Comparison of ENCODE assay signal across 20 cellular contexts in the genomic region with DNA sequence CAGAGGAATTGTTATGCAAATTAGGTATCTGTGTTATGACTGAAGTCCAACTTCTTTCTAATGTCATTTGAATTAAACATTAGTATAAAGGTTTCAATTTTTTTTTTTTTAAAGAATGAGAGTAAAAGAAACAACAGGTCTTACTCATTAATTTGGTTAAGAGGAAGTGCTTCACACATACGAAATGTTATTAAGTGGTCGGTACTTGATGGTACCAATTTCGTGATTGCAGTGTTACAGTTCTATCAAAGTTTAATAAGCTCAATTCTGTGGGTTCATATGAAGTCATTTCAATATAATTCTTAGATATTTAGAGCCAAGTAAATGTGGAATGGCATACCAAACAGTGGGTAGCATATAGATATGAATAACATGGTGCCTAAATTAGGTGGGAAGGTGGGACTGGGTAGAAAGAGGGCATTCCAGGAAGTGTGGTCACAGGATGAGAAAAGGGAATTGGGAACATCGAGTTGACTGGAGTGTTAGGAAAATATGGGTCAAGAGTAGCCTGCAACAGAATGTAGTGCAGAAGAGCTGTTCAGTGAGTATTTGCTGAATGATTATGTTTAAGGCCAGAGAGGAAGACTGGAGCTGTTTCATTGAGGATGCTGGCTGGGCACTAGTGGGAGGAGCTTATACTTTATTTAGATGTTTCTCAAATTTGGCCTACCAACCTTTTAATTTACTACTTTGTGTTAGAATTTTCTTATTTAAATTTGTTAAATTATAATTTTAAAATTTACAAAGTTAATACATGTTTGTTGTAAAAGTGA. TPM values are rescaled to one million over a fixed set of nuclear protein-coding genes. Genes with fewer than 3 reads are reported as not detected.
A peak's percentile ranks its signal among the peaks of the same experiment; 100 is the strongest.
DNase-seq lines count a peak whose midpoint lies in the region; ATAC-seq and TF ChIP-seq lines count a peak whose summit lies in the region.
"Had no signal": no experiment of that assay in that cellular context is flagged by ENCODE, and none has a peak within 500 bp of the region (broad histone marks: within the 10 kb centered on the region; RNA-seq: fewer than 3 reads in every experiment).

No MANE protein-coding gene starts in this region.

- H3K9me3 ChIP-seq in upper lobe of right lung, result no peaks in the 10 kb centered on the region
- H3K9me3 ChIP-seq in Caco-2, result no peaks in the 10 kb centered on the region; the same call in 1 of the 2 replicates
- no peaks in the 10 kb centered on the region for H3K9me3 ChIP-seq in right cardiac atrium (ENCODE audit: control insufficient read depth, low read length)

- H3K36me3 ChIP-seq in upper lobe of right lung (no peaks in the 10 kb centered on the region), Caco-2 (ENCODE audit: control insufficient read depth, insufficient read depth, low read length) (no peaks in the 10 kb centered on the region)

- POLR2A ChIA-PET in WTC11 (lab: Charles Lee) (no interaction called here), Caco-2 (lab: Charles Lee) (interaction anchor here (0.6 kb wide), 1 partner anchor 413 kb away, joined by 7 read pairs; no protein-coding TSS in a partner anchor)

- peaks cover 4% of the 10 kb centered on the region for H3K36me3 Mint-ChIP-seq in activated naive CD8-positive, alpha-beta T cell
- H3K36me3 Mint-ChIP-seq in activated naive CD8-positive, alpha-beta T cell treated with anti-CD3 and anti-CD28 coated beads for 36 hours, result peaks cover 18% of the 10 kb centered on the region
- H3K36me3 Mint-ChIP-seq in WTC11 (no peaks in the 10 kb centered on the region; the same call in 1 of the 2 replicates), Caco-2 (ENCODE audit: insufficient read depth, unreplicated experiment) (peaks cover 3% of the 10 kb centered on the region)
- H3K36me3 Mint-ChIP-seq in effector memory CD8-positive, alpha-beta T cell (ENCODE audit: insufficient read depth), result no peaks in the 10 kb centered on the region

- ATAC-seq in WTC11, result no peak
- peak; percentile 59 for ATAC-seq in effector memory CD8-positive, alpha-beta T cell (replicated peaks)
- ATAC-seq in upper lobe of right lung, result peak; percentile 41
- ATAC-seq in right cardiac atrium, result no peak
- ATAC-seq: CD8-positive, alpha-beta T cell; K562 had no signal

- no peak overlapping the region for H3K4me3 ChIP-seq in upper lobe of right lung
- no peak overlapping the region for H3K4me3 ChIP-seq in Caco-2 (ENCODE audit: low read depth, low read length)
- H3K4me3 ChIP-seq in right cardiac atrium (ENCODE audit: low read length), result no peak overlapping the region
- H3K4me3 ChIP-seq: K562, SK-N-MC had no signal

- CTCF ChIA-PET in WTC11 (lab: Charles Lee), result interaction anchor here (1.1 kb wide), 1 partner anchor 493 kb away, joined by 3 read pairs; no protein-coding TSS in a partner anchor
- CTCF ChIA-PET in Caco-2 (lab: Charles Lee), result no interaction called here

- H3K4me1 ChIP-seq in upper lobe of right lung (peaks cover 7% of the 10 kb centered on the region), Caco-2 (no peaks in the 10 kb centered on the region), right cardiac atrium (ENCODE audit: control insufficient read depth, insufficient read depth, low read length) (no peaks in the 10 kb centered on the region)

- H3K27me3 ChIP-seq in upper lobe of right lung (no peaks in the 10 kb centered on the region), Caco-2 (replicated peaks; ENCODE audit: control insufficient read depth, insufficient read depth, low read length) (no peaks in the 10 kb centered on the region), right cardiac atrium (ENCODE audit: control insufficient read depth, insufficient read depth) (no peaks in the 10 kb centered on the region)

- DNase-seq in activated naive CD8-positive, alpha-beta T cell treated with anti-CD3 and anti-CD28 coated beads for 36 hours, result no peak
- DNase-seq in WTC11 (ENCODE audit: low spot score) (no peak), upper lobe of right lung (no peak), globus pallidus (ENCODE audit: low spot score) (no peak), Caco-2 (no peak), right cardiac atrium (no peak)
- DNase-seq in effector memory CD8-positive, alpha-beta T cell, result no peak
- DNase-seq: CD8-positive, alpha-beta T cell; DMS79; H9; NCI-H1105 treated with DMSO at 0.1 percent for 48 hours; NCI-H187; NCI-H2107; NCI-H510A; NCI-H748 treated with DMSO at 0.1 percent for 48 hours; OCI-M1; SHP77 had no signal

- intact Hi-C loops in upper lobe of right lung (cut with DNase I) (no loop called here), Caco-2 (cut with micrococcal nuclease; ENCODE audit: unreplicated experiment) (loop anchor here (5.0 kb wide), 1 partner anchor 508 kb away; no protein-coding TSS in a partner anchor), right cardiac atrium (cut with DNase I) (loop anchor here in 1 of 4 donors (10.0 kb wide), 1 partner anchor 506 kb away; no protein-coding TSS in a partner anchor)

- peak overlapping the region; percentile 29 for H3K27ac Mint-ChIP-seq in activated naive CD8-positive, alpha-beta T cell
- no peak overlapping the region for H3K27ac Mint-ChIP-seq in activated naive CD8-positive, alpha-beta T cell treated with anti-CD3 and anti-CD28 coated beads for 36 hours
- 0 out of 2 replicates have a peak overlapping the region, but pooled peaks have one; percentile 9 for H3K27ac Mint-ChIP-seq in WTC11
- H3K27ac Mint-ChIP-seq in effector memory CD8-positive, alpha-beta T cell, result peak overlapping the region; percentile 6 to 59
- H3K27ac Mint-ChIP-seq in Caco-2 (ENCODE audit: unreplicated experiment), result no peak overlapping the region
- H3K27ac Mint-ChIP-seq: CD8-positive, alpha-beta T cell had no signal

- TF ChIP-seq CTCF in WTC11 (IDR thresholded peaks at IDR 0.05), result no peak
- TF ChIP-seq CTCF in upper lobe of right lung (IDR thresholded peaks at IDR 0.05), result no peak
- no peak for TF ChIP-seq CTCF in Caco-2 (IDR thresholded peaks at IDR 0.05; ENCODE audit: insufficient read depth in 1 of 2, low read depth in 1 of 2, low read length in 1 of 2, severe bottlenecking in 1 of 2, unreplicated experiment in 1 of 2)

- H3K9me3 Mint-ChIP-seq in activated naive CD8-positive, alpha-beta T cell (ENCODE audit: low read depth), result no peaks in the 10 kb centered on the region
- H3K9me3 Mint-ChIP-seq in activated naive CD8-positive, alpha-beta T cell treated with anti-CD3 and anti-CD28 coated beads for 36 hours, result no peaks in the 10 kb centered on the region
- H3K9me3 Mint-ChIP-seq in WTC11, result no peaks in the 10 kb centered on the region
- no peaks in the 10 kb centered on the region for H3K9me3 Mint-ChIP-seq in effector memory CD8-positive, alpha-beta T cell
- no peaks in the 10 kb centered on the region for H3K9me3 Mint-ChIP-seq in Caco-2 (ENCODE audit: unreplicated experiment)
- H3K9me3 Mint-ChIP-seq: CD8-positive, alpha-beta T cell; H9 had no signal

- WGBS in right cardiac atrium, result 76% methylated on average over 4 of the region's 4 CpGs

- H3K27ac ChIP-seq in upper lobe of right lung (no peak overlapping the region), right cardiac atrium (ENCODE audit: low read length) (no peak overlapping the region)
- H3K27ac ChIP-seq: SK-N-MC had no signal

- H3K4me3 Mint-ChIP-seq in activated naive CD8-positive, alpha-beta T cell, result no peak overlapping the region
- H3K4me3 Mint-ChIP-seq in activated naive CD8-positive, alpha-beta T cell treated with anti-CD3 and anti-CD28 coated beads for 36 hours, result no peak overlapping the region
- H3K4me3 Mint-ChIP-seq in WTC11 (no peak overlapping the region), Caco-2 (ENCODE audit: unreplicated experiment) (no peak overlapping the region)
- H3K4me3 Mint-ChIP-seq in effector memory CD8-positive, alpha-beta T cell, result peak overlapping the region; percentile 1
- H3K4me3 Mint-ChIP-seq: CD8-positive, alpha-beta T cell; H9 had no signal

- BruUV-seq in Caco-2 (replicated peaks; lab: Mats Ljungman, UMichigan), result no TSS peak

- no peaks in the 10 kb centered on the region for H3K27me3 Mint-ChIP-seq in activated naive CD8-positive, alpha-beta T cell
- no peaks in the 10 kb centered on the region for H3K27me3 Mint-ChIP-seq in activated naive CD8-positive, alpha-beta T cell treated with anti-CD3 and anti-CD28 coated beads for 36 hours
- H3K27me3 Mint-ChIP-seq in WTC11 (ENCODE audit: low read depth) (no peaks in the 10 kb centered on the region), Caco-2 (ENCODE audit: insufficient read depth, unreplicated experiment) (no peaks in the 10 kb centered on the region)
- H3K27me3 Mint-ChIP-seq in effector memory CD8-positive, alpha-beta T cell, result no peaks in the 10 kb centered on the region

- peaks cover 10% of the 10 kb centered on the region for H3K4me1 Mint-ChIP-seq in activated naive CD8-positive, alpha-beta T cell (ENCODE audit: low read depth)
- H3K4me1 Mint-ChIP-seq in activated naive CD8-positive, alpha-beta T cell treated with anti-CD3 and anti-CD28 coated beads for 36 hours, result peaks cover 21% of the 10 kb centered on the region
- peaks cover 8% of the 10 kb centered on the region for H3K4me1 Mint-ChIP-seq in WTC11
- H3K4me1 Mint-ChIP-seq in effector memory CD8-positive, alpha-beta T cell (ENCODE audit: low read depth in 2 of 2), result peaks cover 4 to 15% of the 10 kb centered on the region in 2 donors
- H3K4me1 Mint-ChIP-seq in Caco-2 (ENCODE audit: low read depth, unreplicated experiment), result no peaks in the 10 kb centered on the region

TF ChIP-seq in WTC11, 78 proteins besides CTCF, POLR2A, EP300 and RAD21 (continues in another document):
- TF ChIP-seq ESRRA (CRISPR knock-in tag; IDR thresholded peaks at IDR 0.05; ENCODE audit: borderline replicate concordance) (no peak), NFYB (CRISPR knock-in tag; conservative IDR thresholded peaks at IDR 0.05; ENCODE audit: low read depth) (no peak)

RNA-seq across cellular contexts. Expression of gene DHFR, which starts 34.1 kb away (rescaled TPM):
- total RNA-seq in activated naive CD8-positive, alpha-beta T cell treated with anti-CD3 and anti-CD28 coated beads for 36 hours, result 100 to 1,000 TPM; 110 to 112 TPM
- total RNA-seq in WTC11 (2021), result 64.0 to 68.0 TPM (median 64.4 TPM) in 3 replicates
- total RNA-seq in upper lobe of right lung, result 9.0 TPM
- total RNA-seq in Caco-2 (2022), result 57.2 and 59.2 TPM in 2 replicates
- 10 to 100 TPM in 2 of 4 donors, 1 to 10 TPM in 2; 4.3 to 14.9 (median 10.8) TPM for total RNA-seq in right cardiac atrium
- polyA plus RNA-seq in right cardiac atrium, result 8.7 TPM

RNA-seq across cellular contexts. Expression of gene MSH3, which starts 34.4 kb away (rescaled TPM):
- 10 to 100 TPM; 22.6 to 22.9 TPM for total RNA-seq in activated naive CD8-positive, alpha-beta T cell treated with anti-CD3 and anti-CD28 coated beads for 36 hours
- 14.6 to 17.6 TPM (median 16.7 TPM) in 3 replicates for total RNA-seq in WTC11 (2021)
- 13.7 TPM for total RNA-seq in upper lobe of right lung
- total RNA-seq in Caco-2 (2022), result 15.9 and 17.1 TPM in 2 replicates
- 10 to 100 TPM in 3 of 4 donors, 1 to 10 TPM in 1; 9.9 to 12.4 (median 10.5) TPM for total RNA-seq in right cardiac atrium
- 4.2 TPM for polyA plus RNA-seq in right cardiac atrium

Comparison
In these comparisons a context has a peak if more than half of its experiments do, and no peak if none do; other contexts are left out.
1. H3K27ac Mint-ChIP-seq: peak in activated naive CD8-positive, alpha-beta T cell (single experiment), WTC11 (single experiment) and effector memory CD8-positive, alpha-beta T cell (2 of 2); none in activated naive CD8-positive, alpha-beta T cell treated with anti-CD3 and anti-CD28 coated beads for 36 hours (single experiment) and Caco-2 (single experiment).
2. H3K4me3 Mint-ChIP-seq: peak in effector memory CD8-positive, alpha-beta T cell (2 of 2); none in activated naive CD8-positive, alpha-beta T cell (single experiment), activated naive CD8-positive, alpha-beta T cell treated with anti-CD3 and anti-CD28 coated beads for 36 hours (single experiment), WTC11 (single experiment) and Caco-2 (single experiment).
3. ATAC-seq: peak in effector memory CD8-positive, alpha-beta T cell (single experiment) and upper lobe of right lung (single experiment); none in WTC11 (single experiment) and right cardiac atrium (0 of 2).